Comparison of ENCODE assay signal across 1 cellular context in the genomic region with DNA sequence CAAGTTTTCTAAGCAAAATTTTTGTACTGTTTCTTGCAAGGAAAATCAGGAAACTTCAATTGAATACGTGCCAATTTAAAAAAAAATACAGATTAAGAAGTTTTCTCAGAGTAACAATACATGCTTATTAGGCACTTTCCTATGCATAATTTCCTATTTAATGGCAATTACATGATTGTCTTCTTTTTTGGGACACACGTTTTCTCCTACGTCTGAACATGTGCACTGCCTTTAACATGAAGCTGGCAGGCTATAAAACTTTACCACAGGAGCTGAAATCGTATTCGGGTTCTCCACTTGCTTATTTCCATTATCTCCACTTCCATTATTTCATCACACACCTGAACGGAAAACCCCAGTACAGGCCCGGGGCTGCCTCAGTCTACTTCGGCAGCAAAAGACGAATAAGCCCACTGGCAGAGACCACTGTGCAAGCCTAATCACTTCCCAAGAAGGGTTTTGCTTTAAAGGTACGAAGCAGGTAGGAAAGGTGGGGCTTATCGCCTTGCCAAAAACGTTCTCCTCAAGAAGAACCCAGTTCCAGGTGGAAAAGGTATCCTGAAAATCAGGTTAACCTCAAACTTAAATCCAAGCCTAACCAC.
TF ChIP-seq lines count a peak whose summit lies in the region.

No MANE protein-coding gene starts in this region.

TF ChIP-seq in GM23338, 12 proteins besides CTCF, POLR2A, EP300 and RAD21 (continued from another document):
- TF ChIP-seq, protein P1, sequence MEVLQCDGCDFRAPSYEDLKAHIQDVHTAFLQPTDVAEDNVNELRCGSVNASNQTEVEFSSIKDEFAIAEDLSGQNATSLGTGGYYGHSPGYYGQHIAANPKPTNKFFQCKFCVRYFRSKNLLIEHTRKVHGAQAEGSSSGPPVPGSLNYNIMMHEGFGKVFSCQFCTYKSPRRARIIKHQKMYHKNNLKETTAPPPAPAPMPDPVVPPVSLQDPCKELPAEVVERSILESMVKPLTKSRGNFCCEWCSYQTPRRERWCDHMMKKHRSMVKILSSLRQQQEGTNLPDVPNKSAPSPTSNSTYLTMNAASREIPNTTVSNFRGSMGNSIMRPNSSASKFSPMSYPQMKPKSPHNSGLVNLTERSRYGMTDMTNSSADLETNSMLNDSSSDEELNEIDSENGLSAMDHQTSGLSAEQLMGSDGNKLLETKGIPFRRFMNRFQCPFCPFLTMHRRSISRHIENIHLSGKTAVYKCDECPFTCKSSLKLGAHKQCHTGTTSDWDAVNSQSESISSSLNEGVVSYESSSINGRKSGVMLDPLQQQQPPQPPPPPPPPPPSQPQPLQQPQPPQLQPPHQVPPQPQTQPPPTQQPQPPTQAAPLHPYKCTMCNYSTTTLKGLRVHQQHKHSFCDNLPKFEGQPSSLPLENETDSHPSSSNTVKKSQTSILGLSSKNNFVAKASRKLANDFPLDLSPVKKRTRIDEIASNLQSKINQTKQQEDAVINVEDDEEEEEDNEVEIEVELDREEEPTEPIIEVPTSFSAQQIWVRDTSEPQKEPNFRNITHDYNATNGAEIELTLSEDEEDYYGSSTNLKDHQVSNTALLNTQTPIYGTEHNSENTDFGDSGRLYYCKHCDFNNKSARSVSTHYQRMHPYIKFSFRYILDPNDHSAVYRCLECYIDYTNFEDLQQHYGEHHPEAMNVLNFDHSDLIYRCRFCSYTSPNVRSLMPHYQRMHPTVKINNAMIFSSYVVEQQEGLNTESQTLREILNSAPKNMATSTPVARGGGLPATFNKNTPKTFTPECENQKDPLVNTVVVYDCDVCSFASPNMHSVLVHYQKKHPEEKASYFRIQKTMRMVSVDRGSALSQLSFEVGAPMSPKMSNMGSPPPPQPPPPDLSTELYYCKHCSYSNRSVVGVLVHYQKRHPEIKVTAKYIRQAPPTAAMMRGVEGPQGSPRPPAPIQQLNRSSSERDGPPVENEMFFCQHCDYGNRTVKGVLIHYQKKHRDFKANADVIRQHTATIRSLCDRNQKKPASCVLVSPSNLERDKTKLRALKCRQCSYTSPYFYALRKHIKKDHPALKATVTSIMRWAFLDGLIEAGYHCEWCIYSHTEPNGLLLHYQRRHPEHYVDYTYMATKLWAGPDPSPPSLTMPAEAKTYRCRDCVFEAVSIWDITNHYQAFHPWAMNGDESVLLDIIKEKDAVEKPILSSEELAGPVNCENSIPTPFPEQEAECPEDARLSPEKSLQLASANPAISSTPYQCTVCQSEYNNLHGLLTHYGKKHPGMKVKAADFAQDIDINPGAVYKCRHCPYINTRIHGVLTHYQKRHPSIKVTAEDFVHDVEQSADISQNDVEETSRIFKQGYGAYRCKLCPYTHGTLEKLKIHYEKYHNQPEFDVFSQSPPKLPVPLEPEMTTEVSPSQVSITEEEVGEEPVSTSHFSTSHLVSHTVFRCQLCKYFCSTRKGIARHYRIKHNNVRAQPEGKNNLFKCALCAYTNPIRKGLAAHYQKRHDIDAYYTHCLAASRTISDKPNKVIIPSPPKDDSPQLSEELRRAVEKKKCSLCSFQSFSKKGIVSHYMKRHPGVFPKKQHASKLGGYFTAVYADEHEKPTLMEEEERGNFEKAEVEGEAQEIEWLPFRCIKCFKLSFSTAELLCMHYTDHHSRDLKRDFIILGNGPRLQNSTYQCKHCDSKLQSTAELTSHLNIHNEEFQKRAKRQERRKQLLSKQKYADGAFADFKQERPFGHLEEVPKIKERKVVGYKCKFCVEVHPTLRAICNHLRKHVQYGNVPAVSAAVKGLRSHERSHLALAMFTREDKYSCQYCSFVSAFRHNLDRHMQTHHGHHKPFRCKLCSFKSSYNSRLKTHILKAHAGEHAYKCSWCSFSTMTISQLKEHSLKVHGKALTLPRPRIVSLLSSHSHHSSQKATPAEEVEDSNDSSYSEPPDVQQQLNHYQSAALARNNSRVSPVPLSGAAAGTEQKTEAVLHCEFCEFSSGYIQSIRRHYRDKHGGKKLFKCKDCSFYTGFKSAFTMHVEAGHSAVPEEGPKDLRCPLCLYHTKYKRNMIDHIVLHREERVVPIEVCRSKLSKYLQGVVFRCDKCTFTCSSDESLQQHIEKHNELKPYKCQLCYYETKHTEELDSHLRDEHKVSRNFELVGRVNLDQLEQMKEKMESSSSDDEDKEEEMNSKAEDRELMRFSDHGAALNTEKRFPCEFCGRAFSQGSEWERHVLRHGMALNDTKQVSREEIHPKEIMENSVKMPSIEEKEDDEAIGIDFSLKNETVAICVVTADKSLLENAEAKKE (CRISPR knock-in tag; IDR thresholded peaks at IDR 0.05) = no peak
- TF ChIP-seq CREB1 (CRISPR knock-in tag; IDR thresholded peaks at IDR 0.05; ENCODE audit: low read depth) = no peak
- TF ChIP-seq JUNB (IDR thresholded peaks at IDR 0.05; ENCODE audit: unreplicated experiment) = no peak
- no peak for TF ChIP-seq ZNF331 (CRISPR knock-in tag; IDR thresholded peaks at IDR 0.05; ENCODE audit: low read depth)
- TF ChIP-seq EZH2 (IDR thresholded peaks at IDR 0.05; ENCODE audit: low read depth, unreplicated experiment) = no peak
